11 cellular contexts compared by ENCODE assay signal in genomic region chr2:230134496-230135073, GRCh38.
DNase-seq lines count a peak whose midpoint lies in the region; ATAC-seq and TF ChIP-seq lines count a peak whose summit lies in the region.
"Had no signal": no experiment of that assay in that cellular context is flagged by ENCODE, and none has a peak within 500 bp of the region (broad histone marks: within the 10 kb centered on the region; RNA-seq: fewer than 3 reads in every experiment).

No MANE protein-coding gene starts in this region.

- RAD21 ChIA-PET in HCT116 (lab: Charles Lee; ENCODE audit: low non-redundant PET in 1 of 2, low total read pairs in 2 of 2, uncharacterized antibody in 2 of 2, unreplicated experiment in 2 of 2): no interaction called here

- H3K27ac ChIP-seq in DND-41 (ENCODE audit: low read length) (no peak overlapping the region), HCT116 (ENCODE audit: low read depth, low read length) (no peak overlapping the region)
- H3K27ac ChIP-seq: pancreas had no signal

- 0 out of 3 replicates have a peak, but pooled peaks have one; percentile 33 for ATAC-seq in DND-41 (ENCODE audit: insufficient read depth, low read depth)
- peak; percentile 31 for ATAC-seq in HCT116
- peak; percentile 70 for ATAC-seq in left ventricle myocardium superior
- no peak for ATAC-seq in GM18519 (IDR thresholded peaks at IDR 0.05; ENCODE audit: low FRiP score, unreplicated experiment)
- no peak for ATAC-seq in GM19324 (IDR thresholded peaks at IDR 0.05; ENCODE audit: low FRiP score, unreplicated experiment)
- ATAC-seq in HG03139 (IDR thresholded peaks at IDR 0.05; ENCODE audit: unreplicated experiment): no peak

- no peak for TF ChIP-seq RAD21 in HCT116 (IDR thresholded peaks at IDR 0.05; ENCODE audit: low read depth)

- no peak overlapping the region for H2AFZ ChIP-seq in DND-41 (ENCODE audit: low read depth, low read length)
- H2AFZ ChIP-seq in HCT116 (ENCODE audit: low read depth, low read length, poor library complexity, severe bottlenecking): no peak overlapping the region

- no peaks in the 10 kb centered on the region for H3K9me2 ChIP-seq in HCT116 (ENCODE audit: insufficient read depth)

- H3K9me3 ChIP-seq in DND-41 (ENCODE audit: insufficient read depth, low read length, severe bottlenecking) (peaks cover 5% of the 10 kb centered on the region), HCT116 (ENCODE audit: control insufficient read depth in 1 of 2, insufficient read depth in 1 of 2, low read depth in 1 of 2, low read length in 2 of 2) (no peaks in the 10 kb centered on the region)
- H3K9me3 ChIP-seq: pancreas had no signal

- H4K20me1 ChIP-seq in DND-41 (ENCODE audit: insufficient read depth, low read length) (no peaks in the 10 kb centered on the region), HCT116 (ENCODE audit: insufficient read depth) (no peaks in the 10 kb centered on the region)

- intact Hi-C loops in HCT116 (cut with micrococcal nuclease) (no loop called here), left ventricle myocardium superior (cut with micrococcal nuclease) (no loop called here)

- H3K36me3 ChIP-seq in DND-41 (ENCODE audit: insufficient read depth, low read length) (no peaks in the 10 kb centered on the region), HCT116 (ENCODE audit: control insufficient read depth in 1 of 2, insufficient read depth in 2 of 2, low read length in 2 of 2) (no peaks in the 10 kb centered on the region)
- H3K36me3 ChIP-seq: pancreas had no signal

- DNase-seq in DND-41 (no peak), HCT116 (ENCODE audit: low read depth, low spot score) (no peak), RPMI7951 (ENCODE audit: low read depth) (peak; percentile 70), left ventricle myocardium superior (no peak), 8988T (no peak)
- DNase-seq: activated CD4-positive, alpha-beta T cell treated with anti-CD3 and anti-CD28 coated beads for 1 hour; amniotic stem cell; pancreas had no signal

- POLR2A ChIA-PET in HCT116 (lab: Charles Lee): no interaction called here

- no peaks in the 10 kb centered on the region for H3K79me2 ChIP-seq in DND-41 (ENCODE audit: insufficient read depth, low read length)
- H3K79me2 ChIP-seq in HCT116 (ENCODE audit: insufficient read depth, low read length): no peaks in the 10 kb centered on the region

- no peak overlapping the region for H3K9ac ChIP-seq in DND-41 (ENCODE audit: low read depth, low read length)
- no peak overlapping the region for H3K9ac ChIP-seq in HCT116 (ENCODE audit: low read length)

- H3K4me3 ChIP-seq in DND-41 (ENCODE audit: low read depth in 1 of 2, low read length in 2 of 2): no peak overlapping the region
- H3K4me3 ChIP-seq in HCT116 (replicated peaks in 1 of 2; ENCODE audit: low read depth in 1 of 2, low read length in 2 of 2): peak overlapping the region in 1 of 2 experiments; percentile 21; a peak in 1 of 4 replicates
- H3K4me3 ChIP-seq: pancreas had no signal

- H3K27me3 ChIP-seq in DND-41 (ENCODE audit: insufficient read depth, low read length, poor library complexity) (no peaks in the 10 kb centered on the region), HCT116 (ENCODE audit: insufficient read depth, low read length) (no peaks in the 10 kb centered on the region)
- H3K27me3 ChIP-seq: pancreas had no signal

- BruUV-seq in HCT116 (replicated peaks; lab: Mats Ljungman, UMichigan): no TSS peak

- no peak overlapping the region for H3K4me2 ChIP-seq in DND-41 (ENCODE audit: insufficient read depth, low read length)
- H3K4me2 ChIP-seq in HCT116 (ENCODE audit: low read length): peak overlapping the region; percentile 55

- H3K4me1 ChIP-seq in DND-41 (ENCODE audit: insufficient read depth, low read length) (no peaks in the 10 kb centered on the region), HCT116 (ENCODE audit: control insufficient read depth in 1 of 2, insufficient read depth in 2 of 2, low read length in 2 of 2) (peaks cover 12 to 27% of the 10 kb centered on the region in 2 experiments)
- H3K4me1 ChIP-seq: pancreas had no signal

- CTCF ChIA-PET in HCT116 (lab: Charles Lee): interaction anchor here (0.9 kb wide), 1 partner anchor 25 kb away, joined by 3 read pairs; no protein-coding TSS in a partner anchor

- no peak for TF ChIP-seq POLR2A in HCT116 (IDR thresholded peaks at IDR 0.05; ENCODE audit: borderline replicate concordance, extremely low read depth, insufficient read depth, insufficient read length)

- TF ChIP-seq CTCF in DND-41 (IDR thresholded peaks at IDR 0.05; ENCODE audit: borderline replicate concordance, extremely low read depth, low read length, poor library complexity, severe bottlenecking) (no peak), HCT116 (IDR thresholded peaks at IDR 0.05 in 2 of 3, conservative IDR thresholded peaks at IDR 0.05 in 1 of 3; ENCODE audit: borderline replicate concordance in 1 of 3, insufficient read depth in 1 of 3, low read depth in 2 of 3, low read length in 2 of 3) (no peak)

TF ChIP-seq in HCT116, 20 proteins besides CTCF, POLR2A, EP300 and RAD21:
- TF ChIP-seq JUND (IDR thresholded peaks at IDR 0.05): peak; percentile 33; the same call in 1 of the 2 replicates
- TF ChIP-seq CBX3 (IDR thresholded peaks at IDR 0.05; ENCODE audit: low read depth): peak; percentile 84
- TF ChIP-seq FOSL1 (IDR thresholded peaks at IDR 0.05; ENCODE audit: low read depth): 0 out of 2 replicates have a peak, but pooled peaks have one; percentile 10
- peak; percentile 39; the same call in 1 of the 2 replicates for TF ChIP-seq SP1 (IDR thresholded peaks at IDR 0.05; ENCODE audit: low read depth)
- TF ChIP-seq, protein P1, sequence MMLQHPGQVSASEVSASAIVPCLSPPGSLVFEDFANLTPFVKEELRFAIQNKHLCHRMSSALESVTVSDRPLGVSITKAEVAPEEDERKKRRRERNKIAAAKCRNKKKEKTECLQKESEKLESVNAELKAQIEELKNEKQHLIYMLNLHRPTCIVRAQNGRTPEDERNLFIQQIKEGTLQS (IDR thresholded peaks at IDR 0.05): no peak
- no peak for TF ChIP-seq MAX (IDR thresholded peaks at IDR 0.05)

Comparison
In these comparisons a context has a peak if more than half of its experiments do, and no peak if none do; other contexts are left out.
1. ATAC-seq: peak in DND-41 (single experiment), HCT116 (single experiment) and left ventricle myocardium superior (single experiment); none in GM18519 (single experiment), GM19324 (single experiment) and HG03139 (single experiment).